ENCODE assay signal across 17 cellular contexts in genomic region chr14:56145965-56146364, GRCh38. TPM values are rescaled to one million over a fixed set of nuclear protein-coding genes. Genes with fewer than 3 reads are reported as not detected.
DNase-seq lines count a peak whose midpoint lies in the region; ATAC-seq lines count a peak whose summit lies in the region.
"Had no signal": no experiment of that assay in that cellular context is flagged by ENCODE, and none has a peak within 500 bp of the region (broad histone marks: within the 10 kb centered on the region; RNA-seq: fewer than 3 reads in every experiment).

No MANE protein-coding gene starts in this region.

- no peaks in the 10 kb centered on the region for H3K9me3 ChIP-seq in naive thymus-derived CD4-positive, alpha-beta T cell (ENCODE audit: control insufficient read depth in 2 of 3, low read length in 3 of 3)
- H3K9me3 ChIP-seq in effector memory CD4-positive, alpha-beta T cell (ENCODE audit: control insufficient read depth, low read length): no peaks in the 10 kb centered on the region
- H3K9me3 ChIP-seq: heart left ventricle, pancreas had no signal

- H3K27ac ChIP-seq in naive thymus-derived CD4-positive, alpha-beta T cell (ENCODE audit: low read depth, low read length): no peak overlapping the region
- H3K27ac ChIP-seq in effector memory CD4-positive, alpha-beta T cell (ENCODE audit: insufficient read depth, low read length, poor library complexity, severe bottlenecking): no peak overlapping the region
- H3K27ac ChIP-seq: heart left ventricle, pancreas had no signal

- no peaks in the 10 kb centered on the region for H3K4me1 ChIP-seq in naive thymus-derived CD4-positive, alpha-beta T cell (ENCODE audit: control insufficient read depth in 2 of 2, insufficient read depth in 2 of 2, low read length in 2 of 2)
- no peaks in the 10 kb centered on the region for H3K4me1 ChIP-seq in effector memory CD4-positive, alpha-beta T cell (ENCODE audit: control insufficient read depth, insufficient read depth, low read length, poor library complexity, severe bottlenecking)

- H3K27me3 ChIP-seq in naive thymus-derived CD4-positive, alpha-beta T cell (ENCODE audit: control insufficient read depth in 2 of 2, insufficient read depth in 2 of 2, low read length in 2 of 2): no peaks in the 10 kb centered on the region
- H3K27me3 ChIP-seq in effector memory CD4-positive, alpha-beta T cell (replicated peaks; ENCODE audit: control insufficient read depth, insufficient read depth, low read length, poor library complexity, severe bottlenecking): no peaks in the 10 kb centered on the region
- H3K27me3 ChIP-seq: heart left ventricle, pancreas had no signal

- no peak overlapping the region for H3K4me3 Mint-ChIP-seq in naive thymus-derived CD4-positive, alpha-beta T cell
- H3K4me3 Mint-ChIP-seq: activated B cell treated with CpG ODN at 0.5 μM for 24 hours; dendritic cell treated with granulocyte-macrophage colony-stimulating factor and Interleukin-4, amounts not matched to agents 40 ng/mL and 50 ng/mL, for 4 days; memory B cell had no signal

- H3K4me1 Mint-ChIP-seq in naive thymus-derived CD4-positive, alpha-beta T cell: peaks cover 19 to 63% (median 45%) of the 10 kb centered on the region in 7 donors

- CTCF ChIA-PET in naive thymus-derived CD4-positive, alpha-beta T cell (lab: Charles Lee): no interaction called here

- H3K9me3 Mint-ChIP-seq in naive thymus-derived CD4-positive, alpha-beta T cell: no peaks in the 10 kb centered on the region
- H3K9me3 Mint-ChIP-seq: activated B cell treated with CpG ODN at 0.5 μM for 24 hours; dendritic cell treated with granulocyte-macrophage colony-stimulating factor and Interleukin-4, amounts not matched to agents 40 ng/mL and 50 ng/mL, for 4 days; memory B cell had no signal

- peak; percentile 29 for ATAC-seq in naive thymus-derived CD4-positive, alpha-beta T cell
- no peak for ATAC-seq in HG03354 (IDR thresholded peaks at IDR 0.05; ENCODE audit: poor library complexity, severe bottlenecking, unreplicated experiment)
- ATAC-seq: heart left ventricle had no signal

- H3K27ac Mint-ChIP-seq in naive thymus-derived CD4-positive, alpha-beta T cell: no peak overlapping the region
- H3K27ac Mint-ChIP-seq: activated B cell treated with CpG ODN at 0.5 μM for 24 hours, memory B cell had no signal

- POLR2A ChIA-PET in naive thymus-derived CD4-positive, alpha-beta T cell (lab: Charles Lee): no interaction called here

- H3K36me3 Mint-ChIP-seq in naive thymus-derived CD4-positive, alpha-beta T cell: peaks cover 0 to 4% (median 0%) of the 10 kb centered on the region in 5 donors

- DNase-seq in SIG-M5 treated with dmso at 0.1 percent for 504 hours (lab: John Stamatoyannopoulos, UW; ENCODE audit: unreplicated experiment) (peak; percentile 4), SIG-M5 (lab: John Stamatoyannopoulos, UW) (no peak), HT1080 (ENCODE audit: low read depth) (peak; percentile 57), brain pericyte (ENCODE audit: low read depth, low spot score) (peak; percentile 37), NCI-H1417 treated with DMSO at 0.1 percent for 48 hours (lab: John Stamatoyannopoulos, UW) (no peak)
- no peak for DNase-seq in naive thymus-derived CD4-positive, alpha-beta T cell
- DNase-seq in effector memory CD4-positive, alpha-beta T cell: no peak
- DNase-seq: ACHN, activated B cell treated with CpG ODN at 0.5 μM for 24 hours, activated gamma-delta T cell treated with Interleukin-2 at 50 U/mL for 16 hours, heart left ventricle, NCI-H1048, NCI-H774, pancreas had no signal

- intact Hi-C loops in naive thymus-derived CD4-positive, alpha-beta T cell (cut with micrococcal nuclease): no loop called here

- no peaks in the 10 kb centered on the region for H3K27me3 Mint-ChIP-seq in naive thymus-derived CD4-positive, alpha-beta T cell
- H3K27me3 Mint-ChIP-seq: activated B cell treated with CpG ODN at 0.5 μM for 24 hours; dendritic cell treated with granulocyte-macrophage colony-stimulating factor and Interleukin-4, amounts not matched to agents 40 ng/mL and 50 ng/mL, for 4 days had no signal

- H3K4me3 ChIP-seq in naive thymus-derived CD4-positive, alpha-beta T cell (ENCODE audit: low read length): no peak overlapping the region
- no peak overlapping the region for H3K4me3 ChIP-seq in effector memory CD4-positive, alpha-beta T cell (ENCODE audit: insufficient read depth, low read depth, low read length, poor library complexity, severe bottlenecking)
- H3K4me3 ChIP-seq: heart left ventricle, pancreas had no signal

- H3K36me3 ChIP-seq in naive thymus-derived CD4-positive, alpha-beta T cell (ENCODE audit: control insufficient read depth in 2 of 3, insufficient read depth in 3 of 3, low read length in 3 of 3): no peaks in the 10 kb centered on the region
- H3K36me3 ChIP-seq in effector memory CD4-positive, alpha-beta T cell (ENCODE audit: control insufficient read depth, insufficient read depth, low read length): no peaks in the 10 kb centered on the region
- H3K36me3 ChIP-seq: heart left ventricle, pancreas had no signal

RNA-seq across cellular contexts. Expression of gene PELI2, which starts 27.8 kb away (rescaled TPM):
- 1.2 and 2.1 TPM in 2 replicates for total RNA-seq in HT1080 (2014; rRNA removed; shearing (Covaris generic))
- polyA plus RNA-seq in HT1080 (2015; cell fraction: cytosol; rRNA removed): 3.9 and 5.0 TPM in 2 replicates
- polyA plus RNA-seq in HT1080 (2015; cell fraction: nucleus; rRNA removed): 4.3 and 5.7 TPM in 2 replicates
- total RNA-seq in naive thymus-derived CD4-positive, alpha-beta T cell: 10 to 100 TPM in 4 of 5 experiments, 1 to 10 TPM in 1; 6.2 to 24.7 (median 11.5) TPM
- polyA plus RNA-seq in naive thymus-derived CD4-positive, alpha-beta T cell: 1 to 10 TPM; 1.7 to 2.9 TPM

Comparison
In these comparisons a context has a peak if more than half of its experiments do, and no peak if none do; other contexts are left out.
1. DNase-seq: peak in SIG-M5 treated with dmso at 0.1 percent for 504 hours (single experiment), HT1080 (single experiment) and brain pericyte (single experiment); none in SIG-M5 (single experiment), naive thymus-derived CD4-positive, alpha-beta T cell (0 of 9), effector memory CD4-positive, alpha-beta T cell (0 of 3) and NCI-H1417 treated with DMSO at 0.1 percent for 48 hours (single experiment).